ENCODE assay signal across 1 cellular context in genomic region chr19:36849701-36850645, GRCh38.
TF ChIP-seq lines count a peak whose summit lies in the region.

No MANE protein-coding gene starts in this region.

TF ChIP-seq in HepG2, 621 proteins besides CTCF, POLR2A, EP300 and RAD21 (continued from another document and continues in another):
- TF ChIP-seq MXD1 (CRISPR knock-in tag; IDR thresholded peaks at IDR 0.05) = peak; percentile 83
- TF ChIP-seq ISL2 (CRISPR knock-in tag; IDR thresholded peaks at IDR 0.05) = no peak
- no peak for TF ChIP-seq ZNF317 (CRISPR knock-in tag; IDR thresholded peaks at IDR 0.05)
- peak; percentile 52; the same call in 1 of the 2 replicates for TF ChIP-seq SRY (CRISPR knock-in tag; IDR thresholded peaks at IDR 0.05)
- TF ChIP-seq MYC (CRISPR knock-in tag; IDR thresholded peaks at IDR 0.05; ENCODE audit: borderline replicate concordance) = peak; percentile 51; the same call in 1 of the 2 replicates
- TF ChIP-seq JARID2 (CRISPR knock-in tag; IDR thresholded peaks at IDR 0.05; ENCODE audit: insufficient replicate concordance) = peak; percentile 50
- TF ChIP-seq TBP (CRISPR knock-in tag; IDR thresholded peaks at IDR 0.05) = no peak
- TF ChIP-seq, protein P1, sequence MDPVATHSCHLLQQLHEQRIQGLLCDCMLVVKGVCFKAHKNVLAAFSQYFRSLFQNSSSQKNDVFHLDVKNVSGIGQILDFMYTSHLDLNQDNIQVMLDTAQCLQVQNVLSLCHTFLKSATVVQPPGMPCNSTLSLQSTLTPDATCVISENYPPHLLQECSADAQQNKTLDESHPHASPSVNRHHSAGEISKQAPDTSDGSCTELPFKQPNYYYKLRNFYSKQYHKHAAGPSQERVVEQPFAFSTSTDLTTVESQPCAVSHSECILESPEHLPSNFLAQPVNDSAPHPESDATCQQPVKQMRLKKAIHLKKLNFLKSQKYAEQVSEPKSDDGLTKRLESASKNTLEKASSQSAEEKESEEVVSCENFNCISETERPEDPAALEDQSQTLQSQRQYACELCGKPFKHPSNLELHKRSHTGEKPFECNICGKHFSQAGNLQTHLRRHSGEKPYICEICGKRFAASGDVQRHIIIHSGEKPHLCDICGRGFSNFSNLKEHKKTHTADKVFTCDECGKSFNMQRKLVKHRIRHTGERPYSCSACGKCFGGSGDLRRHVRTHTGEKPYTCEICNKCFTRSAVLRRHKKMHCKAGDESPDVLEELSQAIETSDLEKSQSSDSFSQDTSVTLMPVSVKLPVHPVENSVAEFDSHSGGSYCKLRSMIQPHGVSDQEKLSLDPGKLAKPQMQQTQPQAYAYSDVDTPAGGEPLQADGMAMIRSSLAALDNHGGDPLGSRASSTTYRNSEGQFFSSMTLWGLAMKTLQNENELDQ (CRISPR knock-in tag; IDR thresholded peaks at IDR 0.05; ENCODE audit: borderline replicate concordance) = no peak
- TF ChIP-seq GABPB1 (CRISPR knock-in tag; IDR thresholded peaks at IDR 0.05) = peak; percentile 85
- TF ChIP-seq ETV6 (CRISPR knock-in tag; conservative IDR thresholded peaks at IDR 0.05) = no peak; the same call in 1 of the 2 replicates
- no peak for TF ChIP-seq ZNF460 (CRISPR knock-in tag; IDR thresholded peaks at IDR 0.05; ENCODE audit: borderline replicate concordance)
- no peak for TF ChIP-seq HOXA9 (CRISPR knock-in tag; IDR thresholded peaks at IDR 0.05; ENCODE audit: borderline replicate concordance)
- TF ChIP-seq ZBTB44 (CRISPR knock-in tag; IDR thresholded peaks at IDR 0.05) = 0 out of 2 replicates have a peak, but pooled peaks have one; percentile 42
- peak; percentile 51; the same call in 1 of the 2 replicates for TF ChIP-seq ZBTB38 (CRISPR knock-in tag; IDR thresholded peaks at IDR 0.05)
- TF ChIP-seq HOXD1 (CRISPR knock-in tag; IDR thresholded peaks at IDR 0.05) = no peak
- peak; percentile 32; the same call in 1 of the 2 replicates for TF ChIP-seq MXD3 (CRISPR knock-in tag; IDR thresholded peaks at IDR 0.05)
- TF ChIP-seq HIVEP1 (CRISPR knock-in tag; IDR thresholded peaks at IDR 0.05) = peak; percentile 51; the same call in 1 of the 2 replicates
- TF ChIP-seq ZNF775 (CRISPR knock-in tag; IDR thresholded peaks at IDR 0.05; ENCODE audit: borderline replicate concordance) = no peak
- no peak for TF ChIP-seq RBM39 (IDR thresholded peaks at IDR 0.05; ENCODE audit: low read depth, low read length, poor library complexity, severe bottlenecking)
- no peak for TF ChIP-seq ZNF570 (CRISPR knock-in tag; IDR thresholded peaks at IDR 0.05; ENCODE audit: borderline replicate concordance)
- no peak for TF ChIP-seq NAIF1 (CRISPR knock-in tag; IDR thresholded peaks at IDR 0.05; ENCODE audit: borderline replicate concordance)
- TF ChIP-seq ZNF143 (CRISPR knock-in tag; IDR thresholded peaks at IDR 0.05) = peak; percentile 86
- TF ChIP-seq LBX2 (CRISPR knock-in tag; IDR thresholded peaks at IDR 0.05; ENCODE audit: borderline replicate concordance) = peak; percentile 39; the same call in 1 of the 2 replicates
- TF ChIP-seq ZNF605 (CRISPR knock-in tag; IDR thresholded peaks at IDR 0.05) = 0 out of 2 replicates have a peak, but pooled peaks have one; percentile 47
- peak; percentile 12 for TF ChIP-seq GATAD1 (CRISPR knock-in tag; IDR thresholded peaks at IDR 0.05)
- TF ChIP-seq PRDM15 (CRISPR knock-in tag; IDR thresholded peaks at IDR 0.05) = no peak; the same call in 1 of the 2 replicates
- no peak for TF ChIP-seq ZNF382 (CRISPR knock-in tag; IDR thresholded peaks at IDR 0.05; ENCODE audit: borderline replicate concordance)
- no peak for TF ChIP-seq CENPX (CRISPR knock-in tag; IDR thresholded peaks at IDR 0.05)
- no peak for TF ChIP-seq ZNF878 (CRISPR knock-in tag; IDR thresholded peaks at IDR 0.05)
- no peak for TF ChIP-seq NR2F2 (IDR thresholded peaks at IDR 0.05; ENCODE audit: borderline replicate concordance, low read depth)
- TF ChIP-seq, protein P2, sequence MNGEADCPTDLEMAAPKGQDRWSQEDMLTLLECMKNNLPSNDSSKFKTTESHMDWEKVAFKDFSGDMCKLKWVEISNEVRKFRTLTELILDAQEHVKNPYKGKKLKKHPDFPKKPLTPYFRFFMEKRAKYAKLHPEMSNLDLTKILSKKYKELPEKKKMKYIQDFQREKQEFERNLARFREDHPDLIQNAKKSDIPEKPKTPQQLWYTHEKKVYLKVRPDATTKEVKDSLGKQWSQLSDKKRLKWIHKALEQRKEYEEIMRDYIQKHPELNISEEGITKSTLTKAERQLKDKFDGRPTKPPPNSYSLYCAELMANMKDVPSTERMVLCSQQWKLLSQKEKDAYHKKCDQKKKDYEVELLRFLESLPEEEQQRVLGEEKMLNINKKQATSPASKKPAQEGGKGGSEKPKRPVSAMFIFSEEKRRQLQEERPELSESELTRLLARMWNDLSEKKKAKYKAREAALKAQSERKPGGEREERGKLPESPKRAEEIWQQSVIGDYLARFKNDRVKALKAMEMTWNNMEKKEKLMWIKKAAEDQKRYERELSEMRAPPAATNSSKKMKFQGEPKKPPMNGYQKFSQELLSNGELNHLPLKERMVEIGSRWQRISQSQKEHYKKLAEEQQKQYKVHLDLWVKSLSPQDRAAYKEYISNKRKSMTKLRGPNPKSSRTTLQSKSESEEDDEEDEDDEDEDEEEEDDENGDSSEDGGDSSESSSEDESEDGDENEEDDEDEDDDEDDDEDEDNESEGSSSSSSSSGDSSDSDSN (CRISPR knock-in tag; IDR thresholded peaks at IDR 0.05) = peak; percentile 64; the same call in 1 of the 2 replicates
- peak; percentile 93 for TF ChIP-seq THAP11 (CRISPR knock-in tag; IDR thresholded peaks at IDR 0.05)
- 0 out of 2 replicates have a peak, but pooled peaks have one; percentile 25 for TF ChIP-seq JUND (CRISPR knock-in tag; IDR thresholded peaks at IDR 0.05)
- TF ChIP-seq FOXA1 (IDR thresholded peaks at IDR 0.05) = no peak
- TF ChIP-seq FOXA1 (CRISPR knock-in tag; IDR thresholded peaks at IDR 0.05) = no peak
- TF ChIP-seq ZNF407 (CRISPR knock-in tag; IDR thresholded peaks at IDR 0.05; ENCODE audit: not compliant biosample characterization) = peak; percentile 52
- TF ChIP-seq ZNF768 (CRISPR knock-in tag; IDR thresholded peaks at IDR 0.05) = peak; percentile 32; the same call in 1 of the 2 replicates
- TF ChIP-seq NFE2 (CRISPR knock-in tag; IDR thresholded peaks at IDR 0.05) = no peak
- no peak for TF ChIP-seq ZNF512 (CRISPR knock-in tag; IDR thresholded peaks at IDR 0.05)
- no peak for TF ChIP-seq POLR2AphosphoS2 (IDR thresholded peaks at IDR 0.05; ENCODE audit: low read depth, low read length)
- peak; percentile 80 for TF ChIP-seq XRCC5 (optimal IDR thresholded peaks at IDR 0.05; ENCODE audit: low read length)
